Comparison of ENCODE assay signal across 9 cellular contexts in genomic region chr5:160799160-160799559, GRCh38. TPM values are rescaled to one million over a fixed set of nuclear protein-coding genes. Genes with fewer than 3 reads are reported as not detected.
DNase-seq lines count a peak whose midpoint lies in the region; ATAC-seq and TF ChIP-seq lines count a peak whose summit lies in the region.
"Had no signal": no experiment of that assay in that cellular context is flagged by ENCODE, and none has a peak within 500 bp of the region (broad histone marks: within the 10 kb centered on the region; RNA-seq: fewer than 3 reads in every experiment).

No MANE protein-coding gene starts in this region.

- H3K4me3 ChIP-seq in smooth muscle cell, result no peak overlapping the region
- H3K4me3 ChIP-seq: gastrocnemius medialis had no signal

- no peak overlapping the region for H3K4me3 Mint-ChIP-seq in natural killer cell treated with Interleukin-12 subunit alpha and Interleukin-12 subunit beta and Interleukin-15 and Interleukin-18, amount 100 ng/mL, for 72 hours

- H3K27me3 ChIP-seq in smooth muscle cell (ENCODE audit: low read depth), result no peaks in the 10 kb centered on the region
- H3K27me3 ChIP-seq: gastrocnemius medialis had no signal

- no peak overlapping the region for H3K27ac ChIP-seq in smooth muscle cell (ENCODE audit: low read depth)
- H3K27ac ChIP-seq: gastrocnemius medialis had no signal

- no peak overlapping the region for H3K27ac Mint-ChIP-seq in natural killer cell treated with Interleukin-12 subunit alpha and Interleukin-12 subunit beta and Interleukin-15 and Interleukin-18, amount 100 ng/mL, for 72 hours

- no peaks in the 10 kb centered on the region for H3K9me3 ChIP-seq in smooth muscle cell (replicated peaks; ENCODE audit: low read depth)
- H3K9me3 ChIP-seq: gastrocnemius medialis had no signal

- no peak overlapping the region for H3K9ac ChIP-seq in smooth muscle cell (ENCODE audit: low read depth)

- 72% methylated on average over 4 of the region's 4 CpGs for WGBS in smooth muscle cell (ENCODE audit: low lambda C conversion rate)

- H3K4me2 ChIP-seq in smooth muscle cell, result no peak overlapping the region

- H3K27me3 Mint-ChIP-seq in natural killer cell treated with Interleukin-12 subunit alpha and Interleukin-12 subunit beta and Interleukin-15 and Interleukin-18, amount 100 ng/mL, for 72 hours, result peaks cover 0 to 13% of the 10 kb centered on the region in 2 donors

- H2AFZ ChIP-seq in smooth muscle cell (ENCODE audit: low read depth), result no peak overlapping the region

- H3K4me1 ChIP-seq in smooth muscle cell (ENCODE audit: low read depth), result no peaks in the 10 kb centered on the region
- H3K4me1 ChIP-seq: gastrocnemius medialis had no signal

- no peaks in the 10 kb centered on the region for H3K4me1 Mint-ChIP-seq in natural killer cell treated with Interleukin-12 subunit alpha and Interleukin-12 subunit beta and Interleukin-15 and Interleukin-18, amount 100 ng/mL, for 72 hours (ENCODE audit: low read depth in 2 of 2)

- H3F3A ChIP-seq in smooth muscle cell (ENCODE audit: low read depth), result no peaks in the 10 kb centered on the region

- ATAC-seq in left ventricle myocardium superior (peak; percentile 28), left cardiac atrium (no peak), HG03060 (IDR thresholded peaks at IDR 0.05; ENCODE audit: low read depth, unreplicated experiment) (peak; percentile 82)
- ATAC-seq in natural killer cell treated with Interleukin-12 subunit alpha and Interleukin-12 subunit beta and Interleukin-15 and Interleukin-18, amount 100 ng/mL, for 72 hours, result no peak
- ATAC-seq: gastrocnemius medialis had no signal

- H3K79me2 ChIP-seq in smooth muscle cell (ENCODE audit: low read depth), result no peaks in the 10 kb centered on the region

- no peak for TF ChIP-seq CTCF in smooth muscle cell (IDR thresholded peaks at IDR 0.05; ENCODE audit: borderline replicate concordance, insufficient read depth, poor library complexity, severe bottlenecking)

- intact Hi-C loops in left ventricle myocardium superior (cut with micrococcal nuclease) (no loop called here), left cardiac atrium (cut with DNase I) (no loop called here)

- no peak for DNase-seq in left ventricle myocardium superior
- DNase-seq in left cardiac atrium, result no peak
- DNase-seq in NCI-H69 (lab: John Stamatoyannopoulos, UW), result peak; percentile 31
- DNase-seq in dermis blood vessel endothelial cell, result no peak
- no peak for DNase-seq in natural killer cell treated with Interleukin-12 subunit alpha and Interleukin-12 subunit beta and Interleukin-15 and Interleukin-18, amount 100 ng/mL, for 72 hours (ENCODE audit: low spot score)
- no peak for DNase-seq in NCI-H2171 treated with DMSO at 0.1 percent for 48 hours (lab: John Stamatoyannopoulos, UW)
- no peak for DNase-seq in smooth muscle cell (lab: John Stamatoyannopoulos, UW; ENCODE audit: unreplicated experiment)
- DNase-seq: gastrocnemius medialis had no signal

- H3K36me3 Mint-ChIP-seq in natural killer cell treated with Interleukin-12 subunit alpha and Interleukin-12 subunit beta and Interleukin-15 and Interleukin-18, amount 100 ng/mL, for 72 hours, result no peaks in the 10 kb centered on the region

- H3K36me3 ChIP-seq in smooth muscle cell (ENCODE audit: low read depth), result no peaks in the 10 kb centered on the region
- H3K36me3 ChIP-seq: gastrocnemius medialis had no signal

- no peaks in the 10 kb centered on the region for H3K9me3 Mint-ChIP-seq in natural killer cell treated with Interleukin-12 subunit alpha and Interleukin-12 subunit beta and Interleukin-15 and Interleukin-18, amount 100 ng/mL, for 72 hours

- H4K20me1 ChIP-seq in smooth muscle cell (ENCODE audit: low read depth), result no peaks in the 10 kb centered on the region

RNA-seq across cellular contexts. Expression of gene ATP10B, which starts 52.9 kb away (rescaled TPM):
- not detected for total RNA-seq in left ventricle myocardium superior
- under 1 TPM; 0.12 to 0.26 TPM for total RNA-seq in left cardiac atrium
- total RNA-seq in dermis blood vessel endothelial cell, result 0.05 TPM in 1 of 2 replicates, not detected in the other
- not detected for total RNA-seq in natural killer cell treated with Interleukin-12 subunit alpha and Interleukin-12 subunit beta and Interleukin-15 and Interleukin-18, amount 100 ng/mL, for 72 hours
- total RNA-seq in smooth muscle cell, result 0.09 and 0.13 TPM in 2 replicates
- polyA plus RNA-seq in smooth muscle cell, result 0.72 TPM in 1 of 2 replicates, not detected in the other

Comparison
In these comparisons a context has a peak if more than half of its experiments do, and no peak if none do; other contexts are left out.
1. ATAC-seq: peak in left ventricle myocardium superior (single experiment) and HG03060 (single experiment); none in left cardiac atrium (0 of 2) and natural killer cell treated with Interleukin-12 subunit alpha and Interleukin-12 subunit beta and Interleukin-15 and Interleukin-18, amount 100 ng/mL, for 72 hours (0 of 2).